20 cellular contexts compared by ENCODE assay signal in the genomic region with DNA sequence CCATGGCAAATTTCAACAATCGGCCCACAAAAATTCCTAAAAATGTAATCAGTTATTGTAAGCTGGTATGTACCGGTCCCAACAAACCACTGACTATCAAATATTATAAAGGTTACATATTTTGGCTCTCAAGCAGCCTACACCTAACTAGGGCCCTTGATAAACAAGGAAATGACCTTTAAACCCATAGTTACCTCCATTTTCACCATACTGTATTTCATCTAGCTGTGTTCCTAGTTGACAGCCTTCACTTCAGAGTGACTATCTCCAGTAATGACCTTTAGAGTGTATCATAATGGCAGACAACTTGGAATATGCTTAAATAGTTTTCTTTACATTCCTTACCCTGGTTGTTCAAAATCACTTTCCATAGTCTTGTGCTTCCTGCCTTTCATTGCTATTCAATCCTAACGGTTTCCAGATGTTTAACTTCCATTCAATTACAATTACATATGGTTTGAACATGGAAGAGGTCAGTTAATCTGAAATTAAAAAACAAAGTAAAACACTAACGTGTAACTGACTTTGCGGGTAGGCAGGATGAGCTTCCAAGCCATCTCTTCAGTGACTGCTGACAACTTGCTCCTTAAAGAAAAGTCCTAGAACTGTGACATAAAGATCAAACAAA.
"Had no signal": no experiment of that assay in that cellular context is flagged by ENCODE, and none has a peak within 500 bp of the region (broad histone marks: within the 10 kb centered on the region; RNA-seq: fewer than 3 reads in every experiment).

No MANE protein-coding gene starts in this region.

- H3K27ac Mint-ChIP-seq: activated CD8-positive, alpha-beta memory T cell treated with anti-CD3 and anti-CD28 coated beads, Interleukin-2, amount 10 ng/mL, durations not matched to agents 7 days and 5 days; activated naive CD8-positive, alpha-beta T cell treated with anti-CD3 and anti-CD28 coated beads, Interleukin-2, amount 50 U/mL, for 24 hours; naive thymus-derived CD4-positive, alpha-beta T cell; stimulated activated naive B cell treated with anti-CD40 and anti-IgM and Interleukin-4, amounts not matched to agents 10 μg/mL and 1 μg/mL and 100 μg/mL, for 72 hours; T-helper 2 cell treated with Interferon-gamma antibody and Interleukin-4, amounts not matched to agents 5 μg/mL and 100 μg/mL, for 36 hours had no signal

- H3K36me3 Mint-ChIP-seq: activated CD8-positive, alpha-beta memory T cell treated with anti-CD3 and anti-CD28 coated beads, Interleukin-2, amount 10 ng/mL, durations not matched to agents 7 days and 5 days; naive thymus-derived CD4-positive, alpha-beta T cell; stimulated activated naive B cell treated with anti-CD40 and anti-IgM and Interleukin-4, amounts not matched to agents 10 μg/mL and 1 μg/mL and 100 μg/mL, for 72 hours had no signal

- H3K27ac ChIP-seq: cardiac muscle cell, lower lobe of right lung, psoas muscle had no signal

- H3K27me3 ChIP-seq: cardiac muscle cell, transverse colon had no signal

- ATAC-seq: activated CD8-positive, alpha-beta memory T cell treated with anti-CD3 and anti-CD28 coated beads, Interleukin-2, amount 10 ng/mL, durations not matched to agents 7 days and 5 days; activated naive CD8-positive, alpha-beta T cell treated with anti-CD3 and anti-CD28 coated beads, Interleukin-2, amount 50 U/mL, for 24 hours; lower lobe of right lung; naive thymus-derived CD4-positive, alpha-beta T cell; psoas muscle; sciatic nerve; stimulated activated naive B cell treated with anti-CD40 and anti-IgM and Interleukin-4, amounts not matched to agents 10 μg/mL and 1 μg/mL and 100 μg/mL, for 72 hours had no signal

- H3K4me1 Mint-ChIP-seq: activated CD8-positive, alpha-beta memory T cell treated with anti-CD3 and anti-CD28 coated beads, Interleukin-2, amount 10 ng/mL, durations not matched to agents 7 days and 5 days; activated naive CD8-positive, alpha-beta T cell treated with anti-CD3 and anti-CD28 coated beads, Interleukin-2, amount 50 U/mL, for 24 hours; naive thymus-derived CD4-positive, alpha-beta T cell; stimulated activated naive B cell treated with anti-CD40 and anti-IgM and Interleukin-4, amounts not matched to agents 10 μg/mL and 1 μg/mL and 100 μg/mL, for 72 hours had no signal

- DNase-seq: activated CD4-positive, alpha-beta T cell treated with anti-CD3 and anti-CD28 coated beads, Interleukin-2, amount 50 U/mL, for 48 hours; activated CD4-positive, CD25-positive, alpha-beta regulatory T cell treated with anti-CD3 and anti-CD28 coated beads, Interleukin-2, amount 50 U/mL, for 72 hours; activated CD8-positive, alpha-beta memory T cell treated with anti-CD3 and anti-CD28 coated beads, Interleukin-2, amount 10 ng/mL, durations not matched to agents 7 days and 5 days; activated naive CD4-positive, alpha-beta T cell; activated naive CD8-positive, alpha-beta T cell treated with anti-CD3 and anti-CD28 coated beads, Interleukin-2, amount 50 U/mL, for 24 hours; activated T-cell treated with anti-CD3 and anti-CD28 coated beads, Interleukin-2, amount 50 U/mL, for 48 hours; hypothalamus; lower lobe of right lung; midbrain; naive thymus-derived CD4-positive, alpha-beta T cell; occipital lobe; psoas muscle; stimulated activated CD4-positive, alpha-beta T cell treated with anti-CD3 and anti-CD28 coated beads, Interleukin-2, amount 100 ng/mL, for 24 hours; stimulated activated naive B cell treated with anti-CD40 and anti-IgM and Interleukin-4, amounts not matched to agents 10 μg/mL and 1 μg/mL and 100 μg/mL, for 72 hours; substantia nigra; transverse colon had no signal

- H3K4me3 Mint-ChIP-seq: activated CD8-positive, alpha-beta memory T cell treated with anti-CD3 and anti-CD28 coated beads, Interleukin-2, amount 10 ng/mL, durations not matched to agents 7 days and 5 days; activated naive CD8-positive, alpha-beta T cell treated with anti-CD3 and anti-CD28 coated beads, Interleukin-2, amount 50 U/mL, for 24 hours; naive thymus-derived CD4-positive, alpha-beta T cell; stimulated activated naive B cell treated with anti-CD40 and anti-IgM and Interleukin-4, amounts not matched to agents 10 μg/mL and 1 μg/mL and 100 μg/mL, for 72 hours; T-helper 2 cell treated with Interferon-gamma antibody and Interleukin-4, amounts not matched to agents 5 μg/mL and 100 μg/mL, for 36 hours had no signal

- H3K9me3 ChIP-seq: lower lobe of right lung, psoas muscle, transverse colon had no signal

- H3K4me1 ChIP-seq: lower lobe of right lung had no signal

- H3K4me3 ChIP-seq: cardiac muscle cell, lower lobe of right lung, psoas muscle, transverse colon had no signal

- H3K9me3 Mint-ChIP-seq: activated naive CD8-positive, alpha-beta T cell treated with anti-CD3 and anti-CD28 coated beads, Interleukin-2, amount 50 U/mL, for 24 hours; T-helper 2 cell treated with Interferon-gamma antibody and Interleukin-4, amounts not matched to agents 5 μg/mL and 100 μg/mL, for 36 hours had no signal

- H3K36me3 ChIP-seq: cardiac muscle cell, lower lobe of right lung, transverse colon had no signal

- FAIRE-seq: colon had no signal
